In the genomic region with DNA sequence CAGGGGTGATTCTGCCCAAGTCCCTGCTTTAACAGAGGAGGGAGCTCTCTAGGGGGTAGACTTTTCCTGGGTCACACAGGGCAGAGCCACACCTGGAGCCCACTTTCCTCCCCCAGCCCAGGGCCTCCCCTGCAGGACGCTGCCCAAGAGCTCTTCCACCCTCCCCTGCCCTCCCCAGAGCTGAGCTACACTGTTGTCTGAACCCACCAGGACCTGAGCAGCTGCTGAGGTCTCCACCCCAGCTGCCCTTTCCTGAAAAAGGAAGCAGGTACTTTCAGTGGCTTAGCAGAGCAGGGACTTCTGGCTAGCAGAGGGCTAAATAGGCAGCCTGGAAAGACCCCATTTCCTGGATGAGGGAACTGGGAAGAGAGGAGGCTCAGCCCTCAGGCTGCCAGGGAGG, we compare ENCODE assay signal across 17 cellular contexts.
DNase-seq lines count a peak whose midpoint lies in the region; ATAC-seq and TF ChIP-seq lines count a peak whose summit lies in the region.
"Had no signal": no experiment of that assay in that cellular context is flagged by ENCODE, and none has a peak within 500 bp of the region (broad histone marks: within the 10 kb centered on the region; RNA-seq: fewer than 3 reads in every experiment).

No MANE protein-coding gene starts in this region.

- H3K27me3 Mint-ChIP-seq in H9 (ENCODE audit: low read depth), result peaks cover 8% of the 10 kb centered on the region
- peaks cover 31 to 39% of the 10 kb centered on the region in 2 donors for H3K27me3 Mint-ChIP-seq in stimulated activated naive B cell treated with anti-CD40 and anti-IgM and Interleukin-4, amounts not matched to agents 10 μg/mL and 1 μg/mL and 100 μg/mL, for 72 hours
- H3K27me3 Mint-ChIP-seq in immature natural killer cell (ENCODE audit: low read depth in 3 of 3), result peaks cover 0 to 12% (median 6%) of the 10 kb centered on the region in 3 donors

- no peak overlapping the region for H3K4me2 ChIP-seq in H9 (ENCODE audit: insufficient read depth, insufficient read length, low read length)

- H3K4me1 ChIP-seq in H9 (ENCODE audit: insufficient read depth, low read length), result peaks cover 5% of the 10 kb centered on the region; the same call in 1 of the 2 replicates

- no peak overlapping the region for H3K27ac ChIP-seq in H9 (ENCODE audit: insufficient read length, low read depth, low read length)
- H3K27ac ChIP-seq: C4-2B had no signal

- H3K4me1 Mint-ChIP-seq in H9, result peaks cover 20 to 26% of the 10 kb centered on the region in 2 experiments
- H3K4me1 Mint-ChIP-seq in stimulated activated naive B cell treated with anti-CD40 and anti-IgM and Interleukin-4, amounts not matched to agents 10 μg/mL and 1 μg/mL and 100 μg/mL, for 72 hours, result peaks cover 20 to 37% of the 10 kb centered on the region in 2 donors
- H3K4me1 Mint-ChIP-seq in immature natural killer cell, result peaks cover 0 to 5% of the 10 kb centered on the region in 2 donors
- H3K4me1 Mint-ChIP-seq: central memory CD8-positive, alpha-beta T cell had no signal

- H3K9me3 ChIP-seq in H9 (ENCODE audit: control insufficient read depth, low read depth, low read length), result no peaks in the 10 kb centered on the region

- H3T11ph ChIP-seq in H9 (ENCODE audit: low read length), result no peak overlapping the region

- H3K27ac Mint-ChIP-seq in H9, result no peak overlapping the region
- peak overlapping the region; percentile 53 for H3K27ac Mint-ChIP-seq in stimulated activated naive B cell treated with anti-CD40 and anti-IgM and Interleukin-4, amounts not matched to agents 10 μg/mL and 1 μg/mL and 100 μg/mL, for 72 hours
- no peak overlapping the region for H3K27ac Mint-ChIP-seq in immature natural killer cell
- H3K27ac Mint-ChIP-seq: activated T-helper 1 cell treated with anti-CD3 and anti-CD28 coated beads, Interleukin-12 subunit alpha, Interleukin-12 subunit beta, Interleukin-2, Interleukin-4 antibody, amounts not matched to agents 30 ng/mL and 10 ng/mL and 1 ng/mL, durations not matched to agents 14 hours and 24 hours and 36 hours had no signal

- H3K56ac ChIP-seq in H9 (ENCODE audit: insufficient read length, low read depth, low read length), result no peak overlapping the region

- TF ChIP-seq CTCF in H9 (conservative IDR thresholded peaks at IDR 0.05), result no peak

- no peak overlapping the region for H2AK5ac ChIP-seq in H9 (ENCODE audit: insufficient read length, low read length)

- H3K4ac ChIP-seq in H9 (ENCODE audit: low read depth, low read length), result no peak overlapping the region

- no peak overlapping the region; the same call in 1 of the 2 replicates for H3K14ac ChIP-seq in H9 (ENCODE audit: insufficient read depth, low read length)

- peak; percentile 74 for ATAC-seq in HG03432 (IDR thresholded peaks at IDR 0.05; ENCODE audit: unreplicated experiment)
- peak; percentile 94 to 95 for ATAC-seq in stimulated activated naive B cell treated with anti-CD40 and anti-IgM and Interleukin-4, amounts not matched to agents 10 μg/mL and 1 μg/mL and 100 μg/mL, for 72 hours (replicated peaks)
- no peak for ATAC-seq in GM21717 (IDR thresholded peaks at IDR 0.05; ENCODE audit: unreplicated experiment)
- ATAC-seq: HCT116 had no signal

- H3K4me3 Mint-ChIP-seq in H9 (no peak overlapping the region), immature natural killer cell (no peak overlapping the region)
- peak overlapping the region; percentile 53 to 63 for H3K4me3 Mint-ChIP-seq in stimulated activated naive B cell treated with anti-CD40 and anti-IgM and Interleukin-4, amounts not matched to agents 10 μg/mL and 1 μg/mL and 100 μg/mL, for 72 hours
- H3K4me3 Mint-ChIP-seq: activated T-helper 1 cell treated with anti-CD3 and anti-CD28 coated beads, Interleukin-12 subunit alpha, Interleukin-12 subunit beta, Interleukin-2, Interleukin-4 antibody, amounts not matched to agents 30 ng/mL and 10 ng/mL and 1 ng/mL, durations not matched to agents 14 hours and 24 hours and 36 hours; central memory CD8-positive, alpha-beta T cell had no signal

- H3K27me3 ChIP-seq in H9 (ENCODE audit: insufficient read depth, low read length), result no peaks in the 10 kb centered on the region

- H3K18ac ChIP-seq in H9 (ENCODE audit: insufficient read length, low read depth, low read length), result no peak overlapping the region

- no peaks in the 10 kb centered on the region for H3K23me2 ChIP-seq in H9 (ENCODE audit: insufficient read length, low read depth, low read length, poor library complexity, severe bottlenecking)

- H3K79me1 ChIP-seq in H9 (ENCODE audit: insufficient read depth, low read depth, low read length, poor library complexity, severe bottlenecking), result no peaks in the 10 kb centered on the region

- H4K8ac ChIP-seq in H9 (replicated peaks; ENCODE audit: insufficient read length, low read depth, low read length), result no peak overlapping the region

- DNase-seq in NCI-H1417 (lab: John Stamatoyannopoulos, UW), result peak in 2 of 3 experiments; percentile 28 to 39
- no peak for DNase-seq in NCI-H1417 treated with DMSO at 0.1 percent for 48 hours (lab: John Stamatoyannopoulos, UW)
- peak; percentile 20 for DNase-seq in H9
- DNase-seq in stimulated activated naive B cell treated with anti-CD40 and anti-IgM and Interleukin-4, amounts not matched to agents 10 μg/mL and 1 μg/mL and 100 μg/mL, for 72 hours, result peak; percentile 31
- DNase-seq in immature natural killer cell, result no peak
- no peak for DNase-seq in H4 (ENCODE audit: low spot score)
- DNase-seq: 8988T; activated CD4-positive, alpha-beta T cell treated with anti-CD3 and anti-CD28 coated beads, Interleukin-2, amount 50 U/mL, for 48 hours; DMS79 treated with DMSO at 0.1 percent for 48 hours; IMR-90; NCI-H446 treated with DMSO at 0.1 percent for 48 hours had no signal

- H4K91ac ChIP-seq in H9 (ENCODE audit: insufficient read length, low read depth, low read length), result no peak overlapping the region

- H3K36me3 Mint-ChIP-seq in H9 (ENCODE audit: insufficient read depth in 1 of 3, low read depth in 3 of 3) (no peaks in the 10 kb centered on the region), immature natural killer cell (no peaks in the 10 kb centered on the region)
- H3K36me3 Mint-ChIP-seq in stimulated activated naive B cell treated with anti-CD40 and anti-IgM and Interleukin-4, amounts not matched to agents 10 μg/mL and 1 μg/mL and 100 μg/mL, for 72 hours, result no peaks in the 10 kb centered on the region

- no peak overlapping the region for H2AFZ ChIP-seq in H9 (ENCODE audit: low read length)

- H4K5ac ChIP-seq in H9 (ENCODE audit: insufficient read length, low read depth, low read length), result no peak overlapping the region

- H3K79me2 ChIP-seq in H9 (ENCODE audit: insufficient read depth, low read length), result no peaks in the 10 kb centered on the region

- H3K9ac ChIP-seq in H9 (ENCODE audit: extremely low read depth, insufficient read length, low read length), result no peak overlapping the region

- no peak overlapping the region for H2BK12ac ChIP-seq in H9 (ENCODE audit: insufficient read length, low read depth, low read length)

- no peak overlapping the region for H2BK120ac ChIP-seq in H9 (ENCODE audit: low read depth, low read length, poor library complexity, severe bottlenecking)

- no CpG with 5 or more reads among the region's 1 CpG for WGBS in H9 (ENCODE audit: extremely low coverage, insufficient read length, low lambda C conversion rate)

- no peak overlapping the region for H3K23ac ChIP-seq in H9 (ENCODE audit: insufficient read length, low read depth, low read length)

- no peak overlapping the region for H2BK5ac ChIP-seq in H9 (ENCODE audit: insufficient read length, low read length)

- H3K9me3 Mint-ChIP-seq in H9, result no peaks in the 10 kb centered on the region
- peaks cover 0 to 2% of the 10 kb centered on the region in 2 donors for H3K9me3 Mint-ChIP-seq in stimulated activated naive B cell treated with anti-CD40 and anti-IgM and Interleukin-4, amounts not matched to agents 10 μg/mL and 1 μg/mL and 100 μg/mL, for 72 hours
- no peaks in the 10 kb centered on the region for H3K9me3 Mint-ChIP-seq in immature natural killer cell
- H3K9me3 Mint-ChIP-seq: activated T-helper 1 cell treated with anti-CD3 and anti-CD28 coated beads, Interleukin-12 subunit alpha, Interleukin-12 subunit beta, Interleukin-2, Interleukin-4 antibody, amounts not matched to agents 30 ng/mL and 10 ng/mL and 1 ng/mL, durations not matched to agents 14 hours and 24 hours and 36 hours; central memory CD8-positive, alpha-beta T cell had no signal

- H2BK20ac ChIP-seq in H9 (ENCODE audit: low read depth, low read length, poor library complexity, severe bottlenecking), result no peak overlapping the region

- H4K20me1 ChIP-seq in H9 (ENCODE audit: control insufficient read depth, insufficient read depth, insufficient read length), result no peaks in the 10 kb centered on the region

- no peak overlapping the region for H2BK15ac ChIP-seq in H9 (ENCODE audit: low read depth, low read length)

Comparison
In these comparisons a context has a peak if more than half of its experiments do, and no peak if none do; other contexts are left out.
1. DNase-seq: peak in NCI-H1417 (2 of 3), H9 (single experiment) and stimulated activated naive B cell treated with anti-CD40 and anti-IgM and Interleukin-4, amounts not matched to agents 10 μg/mL and 1 μg/mL and 100 μg/mL, for 72 hours (single experiment); none in NCI-H1417 treated with DMSO at 0.1 percent for 48 hours (single experiment), immature natural killer cell (0 of 3) and H4 (single experiment).
2. H3K4me3 Mint-ChIP-seq: peak in stimulated activated naive B cell treated with anti-CD40 and anti-IgM and Interleukin-4, amounts not matched to agents 10 μg/mL and 1 μg/mL and 100 μg/mL, for 72 hours (2 of 2); none in H9 (0 of 2) and immature natural killer cell (0 of 5).